ENCODE assay signal across 1 cellular context in genomic region chr1:67835663-67836452, GRCh38.
TF ChIP-seq lines count a peak whose summit lies in the region.

No MANE protein-coding gene starts in this region.

TF ChIP-seq in GM23338, 12 proteins besides CTCF, POLR2A, EP300 and RAD21 (continued from another document):
- no peak for TF ChIP-seq ZNF462 (CRISPR knock-in tag; IDR thresholded peaks at IDR 0.05)
- TF ChIP-seq STAT1 (IDR thresholded peaks at IDR 0.05; ENCODE audit: unreplicated experiment), result no peak
- TF ChIP-seq POLR2AphosphoS5 (IDR thresholded peaks at IDR 0.05; ENCODE audit: low read depth), result no peak
- TF ChIP-seq ZNF331 (CRISPR knock-in tag; IDR thresholded peaks at IDR 0.05; ENCODE audit: low read depth), result no peak
- TF ChIP-seq ETS1 (IDR thresholded peaks at IDR 0.05), result no peak
- no peak for TF ChIP-seq NANOG (IDR thresholded peaks at IDR 0.05; ENCODE audit: borderline replicate concordance)
- no peak for TF ChIP-seq EZH2phosphoT487 (IDR thresholded peaks at IDR 0.05; ENCODE audit: unreplicated experiment)
- TF ChIP-seq REST (IDR thresholded peaks at IDR 0.05; ENCODE audit: unreplicated experiment), result no peak
- no peak for TF ChIP-seq CREB1 (CRISPR knock-in tag; IDR thresholded peaks at IDR 0.05; ENCODE audit: low read depth)
